Comparison of ENCODE assay signal across 8 cellular contexts in the genomic region with DNA sequence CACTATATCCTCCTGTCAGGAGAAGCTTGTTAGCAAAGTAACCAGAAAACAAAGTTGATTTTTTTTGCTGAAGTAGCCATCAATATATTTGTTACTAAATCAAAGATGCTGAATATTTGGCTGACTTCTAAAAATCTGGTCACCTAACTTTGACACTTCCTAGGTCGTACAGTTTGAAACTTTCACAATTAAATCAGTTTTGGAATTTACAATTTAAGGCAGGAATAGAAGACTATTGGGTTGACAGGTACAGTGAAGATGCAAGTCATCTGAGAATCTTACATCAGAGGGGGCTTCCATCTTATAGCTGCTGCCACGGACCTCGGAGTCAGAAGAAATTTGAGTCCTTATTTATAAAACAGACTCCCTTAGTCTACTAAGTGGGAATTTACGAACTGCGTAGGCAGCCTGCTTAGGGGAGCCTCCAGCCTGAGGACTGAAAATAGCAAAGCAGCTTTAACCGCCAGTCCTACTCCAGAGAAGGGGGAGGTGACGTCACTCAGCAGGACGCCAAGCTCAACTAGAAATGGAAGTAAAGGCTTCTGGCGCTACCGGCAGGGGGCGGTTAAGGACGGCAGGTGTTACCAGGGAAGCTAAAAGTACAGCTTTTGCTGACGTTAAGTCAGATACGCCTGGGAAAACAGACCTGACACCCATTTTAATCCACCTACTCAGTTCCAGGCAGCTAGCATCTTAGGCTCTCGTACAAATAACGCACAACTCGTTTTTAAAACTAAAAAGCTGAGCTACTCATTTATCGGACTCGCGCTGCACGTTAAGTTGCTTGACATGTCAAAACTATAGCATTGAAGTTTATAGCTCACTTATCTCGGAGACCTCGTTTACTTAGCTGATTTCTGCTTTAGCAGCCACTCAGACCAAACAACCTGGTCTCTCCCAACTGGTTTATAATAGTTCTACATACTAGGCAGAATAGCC.
DNase-seq lines count a peak whose midpoint lies in the region; ATAC-seq, FAIRE-seq and TF ChIP-seq lines count a peak whose summit lies in the region.

No MANE protein-coding gene starts in this region.

- H3K36me3 ChIP-seq in HUES48 (ENCODE audit: control insufficient read depth, insufficient read depth, low read length): no peaks in the 10 kb centered on the region
- no peaks in the 10 kb centered on the region for H3K36me3 ChIP-seq in NT2/D1 (ENCODE audit: insufficient read depth, insufficient read length, low read length)
- H3K36me3 ChIP-seq in endothelial cell of umbilical vein (ENCODE audit: control insufficient read depth in 2 of 2, extremely low read depth in 1 of 2, insufficient read depth in 2 of 2, low read length in 2 of 2): no peaks in the 10 kb centered on the region
- H3K36me3 ChIP-seq in mucosa of descending colon (ENCODE audit: low read depth): no peaks in the 10 kb centered on the region

- H3K9me3 ChIP-seq in HUES48 (ENCODE audit: control insufficient read depth, insufficient read depth, low read length) (no peaks in the 10 kb centered on the region), NT2/D1 (ENCODE audit: insufficient read depth, low read length) (no peaks in the 10 kb centered on the region), endothelial cell of umbilical vein (replicated peaks; ENCODE audit: control insufficient read depth, insufficient read depth, low read length) (no peaks in the 10 kb centered on the region), mucosa of descending colon (no peaks in the 10 kb centered on the region)

- H4K20me1 ChIP-seq in endothelial cell of umbilical vein (replicated peaks; ENCODE audit: control insufficient read depth, extremely low read depth, insufficient read depth, low read length): no peaks in the 10 kb centered on the region

- H3K27ac ChIP-seq in HUES48 (ENCODE audit: low read depth, low read length): peak overlapping the region; percentile 96
- peak overlapping the region; percentile 95 for H3K27ac ChIP-seq in endothelial cell of umbilical vein (ENCODE audit: insufficient read depth, low read depth, low read length)

- no peak for TF ChIP-seq POLR2A in endothelial cell of umbilical vein (IDR thresholded peaks at IDR 0.05; ENCODE audit: low read depth, low read length)

- H3K79me2 ChIP-seq in endothelial cell of umbilical vein (ENCODE audit: control insufficient read depth, insufficient read depth, low read length): no peaks in the 10 kb centered on the region

- FAIRE-seq in endothelial cell of umbilical vein (lab: Jason Lieb, UNC): peak; percentile 86

- H3K4me3 ChIP-seq in HUES48 (ENCODE audit: low read depth, low read length) (peak overlapping the region; percentile 77), NT2/D1 (ENCODE audit: insufficient read length, low read depth) (peak overlapping the region; percentile 75), endothelial cell of umbilical vein (replicated peaks in 1 of 3; ENCODE audit: insufficient read depth in 1 of 3, low read depth in 1 of 3, low read length in 3 of 3) (peak overlapping the region; percentile 1 to 59 (median 55)), mucosa of descending colon (peak overlapping the region; percentile 35)

- POLR2A ChIA-PET in endothelial cell of umbilical vein (lab: Charles Lee): interaction anchor here (0.6 to 3.1 kb wide), 15 partner anchors 9 to 1840 kb away, joined by 3 to 44 read pairs (median 5); a partner anchor contains a TSS

- no peak overlapping the region for H2AFZ ChIP-seq in endothelial cell of umbilical vein (ENCODE audit: low read depth, low read length)

- H3K4me1 ChIP-seq in HUES48 (ENCODE audit: control insufficient read depth, insufficient read depth, low read length): peaks cover 49% of the 10 kb centered on the region
- peaks cover 2% of the 10 kb centered on the region for H3K4me1 ChIP-seq in NT2/D1 (ENCODE audit: insufficient read depth, insufficient read length)
- H3K4me1 ChIP-seq in endothelial cell of umbilical vein (ENCODE audit: control insufficient read depth, extremely low read depth, insufficient read depth, low read length): peaks cover 18% of the 10 kb centered on the region
- H3K4me1 ChIP-seq in mucosa of descending colon (ENCODE audit: low read depth): peaks cover 7% of the 10 kb centered on the region

- DNase-seq in COLO829 (ENCODE audit: low spot score) (peak; percentile 68), NT2/D1 (ENCODE audit: low read depth, low spot score) (peak; percentile 86), endothelial cell of umbilical vein (ENCODE audit: low read depth, low spot score) (peak; percentile 96), mucosa of descending colon (peak; percentile 95 to 98 (median 97))
- peak; percentile 86 for DNase-seq in activated CD8-positive, alpha-beta memory T cell treated with anti-CD3 and anti-CD28 coated beads, Interleukin-2, amount 50 U/mL, for 4 hours
- DNase-seq in stimulated activated CD8-positive, alpha-beta memory T cell treated with anti-CD3 and anti-CD28 coated beads, Interleukin-4, amount 100 ng/mL, for 4 hours (ENCODE audit: low read depth in 2 of 2, low spot score in 1 of 2): peak; percentile 76 to 79

- no peaks in the 10 kb centered on the region for H3K9me1 ChIP-seq in endothelial cell of umbilical vein (replicated peaks; ENCODE audit: control insufficient read depth, extremely low read depth, insufficient read depth, low read length)

- peak overlapping the region; percentile 77 for H3K4me2 ChIP-seq in endothelial cell of umbilical vein (ENCODE audit: insufficient read depth, low read length)

- CTCF ChIA-PET in endothelial cell of umbilical vein (lab: Charles Lee): interaction anchor here (0.7 to 3.1 kb wide), 31 partner anchors 10 to 1868 kb away, joined by 3 to 53 read pairs (median 5); partner anchors contain the start of genes ABT1 and HFE

- no peaks in the 10 kb centered on the region for H3K27me3 ChIP-seq in HUES48 (ENCODE audit: control insufficient read depth, insufficient read depth, low read length)
- H3K27me3 ChIP-seq in NT2/D1 (ENCODE audit: insufficient read depth, insufficient read length): no peaks in the 10 kb centered on the region
- H3K27me3 ChIP-seq in endothelial cell of umbilical vein (ENCODE audit: control insufficient read depth in 2 of 2, insufficient read depth in 2 of 2, low read length in 2 of 2): no peaks in the 10 kb centered on the region

- dilution Hi-C loops in endothelial cell of umbilical vein (cut with MboI; ENCODE audit: extremely low pct_ligation_motif_present, low sequenced_read_pairs): no loop called here

- TF ChIP-seq CTCF in endothelial cell of umbilical vein (IDR thresholded peaks at IDR 0.05; ENCODE audit: extremely low read depth in 1 of 2, insufficient read depth in 1 of 2, low read depth in 1 of 2, low read length in 2 of 2) (peak; percentile 89), mucosa of descending colon (IDR thresholded peaks at IDR 0.05) (peak; percentile 84)

- ATAC-seq in GM21390 (IDR thresholded peaks at IDR 0.05; ENCODE audit: unreplicated experiment) (peak; percentile 35), mucosa of descending colon (peak; percentile 72)

- H3K9ac ChIP-seq in HUES48 (ENCODE audit: low read depth, low read length) (peak overlapping the region; percentile 96), NT2/D1 (ENCODE audit: insufficient read length, low read depth) (peak overlapping the region; percentile 85), endothelial cell of umbilical vein (replicated peaks; ENCODE audit: extremely low read depth, insufficient read depth, low read length) (peak overlapping the region; percentile 72)

- BruUV-seq in endothelial cell of umbilical vein (replicated peaks; lab: Mats Ljungman, UMichigan): no TSS peak

- intact Hi-C loops in endothelial cell of umbilical vein (cut with micrococcal nuclease) (loop anchor here (1.0 to 10.0 kb wide), 6 partner anchors 19 to 1809 kb away; a partner anchor contains a TSS), mucosa of descending colon (cut with DNase I, micrococcal nuclease) (no loop called here)

TF ChIP-seq in endothelial cell of umbilical vein, 7 proteins besides CTCF, POLR2A, EP300 and RAD21:
- TF ChIP-seq MYC (IDR thresholded peaks at IDR 0.05; ENCODE audit: low read depth, low read length) (no peak), EZH2 (IDR thresholded peaks at IDR 0.05; ENCODE audit: borderline replicate concordance, low read depth, low read length, severe bottlenecking) (no peak), FOS (IDR thresholded peaks at IDR 0.05; ENCODE audit: borderline replicate concordance, insufficient read depth, low read length) (peak; percentile 38), JUN (IDR thresholded peaks at IDR 0.05; ENCODE audit: borderline replicate concordance, insufficient read depth, insufficient read length, low read depth) (peak; percentile 79), GATA2 (IDR thresholded peaks at IDR 0.05; ENCODE audit: insufficient read depth, insufficient read length, low read depth, low read length) (no peak), MAX (IDR thresholded peaks at IDR 0.05; ENCODE audit: insufficient read depth, insufficient read length) (no peak), POLR2AphosphoS5 (IDR thresholded peaks at IDR 0.05; ENCODE audit: insufficient read depth, low read depth, low read length) (peak; percentile 18)

Comparison
In these comparisons a context has a peak if more than half of its experiments do, and no peak if none do; other contexts are left out.
1. Peak in every context shown above with its lines: DNase-seq, ATAC-seq, H3K4me3 ChIP-seq and H3K27ac ChIP-seq.